23 cellular contexts compared by ENCODE assay signal in the genomic region with DNA sequence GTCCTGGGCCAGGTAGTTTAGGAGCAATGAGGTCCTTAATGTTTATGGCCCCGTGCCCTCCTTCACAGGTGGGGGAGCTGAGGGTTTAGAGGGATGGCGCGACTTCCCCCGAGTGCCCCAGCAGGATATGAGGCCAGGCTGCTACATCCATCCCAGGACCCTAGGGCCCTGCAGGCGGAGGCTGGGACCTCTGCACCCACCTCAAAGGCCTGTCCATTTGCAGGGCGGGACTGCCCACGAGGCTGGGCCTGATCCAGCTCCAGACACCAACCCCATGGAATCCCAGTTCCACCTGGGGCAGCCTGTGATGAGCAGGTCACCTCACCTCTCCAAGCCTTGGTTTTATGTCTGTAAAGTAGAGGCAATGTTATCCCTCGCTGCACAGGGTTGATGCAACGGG.
DNase-seq lines count a peak whose midpoint lies in the region; ATAC-seq, FAIRE-seq and TF ChIP-seq lines count a peak whose summit lies in the region.
"Had no signal": no experiment of that assay in that cellular context is flagged by ENCODE, and none has a peak within 500 bp of the region (broad histone marks: within the 10 kb centered on the region; RNA-seq: fewer than 3 reads in every experiment).

No MANE protein-coding gene starts in this region.

- peaks cover 1 to 22% of the 10 kb centered on the region in 2 donors for H3K4me1 ChIP-seq in ascending aorta
- H3K4me1 ChIP-seq in lower lobe of right lung = peaks cover 8% of the 10 kb centered on the region
- H3K4me1 ChIP-seq in sigmoid colon = peaks cover 0 to 26% (median 20%) of the 10 kb centered on the region in 4 donors
- H3K4me1 ChIP-seq in vagina = peaks cover 31% of the 10 kb centered on the region

- H3K36me3 ChIP-seq in ascending aorta (no peaks in the 10 kb centered on the region), lower lobe of right lung (no peaks in the 10 kb centered on the region), sigmoid colon (no peaks in the 10 kb centered on the region), vagina (no peaks in the 10 kb centered on the region)
- H3K36me3 ChIP-seq: BLaER1 treated with 17β-estradiol and CSF1 and Interleukin-3, amounts not matched to agents 10 nM and 100 nM had no signal

- H3K4me3 ChIP-seq in ascending aorta (no peak overlapping the region), lower lobe of right lung (no peak overlapping the region), sigmoid colon (no peak overlapping the region), vagina (no peak overlapping the region)
- H3K4me3 ChIP-seq: BLaER1 treated with 17β-estradiol and CSF1 and Interleukin-3, amounts not matched to agents 10 nM and 100 nM; PC-9 had no signal

- H3K9me3 ChIP-seq in ascending aorta (no peaks in the 10 kb centered on the region), lower lobe of right lung (no peaks in the 10 kb centered on the region), sigmoid colon (no peaks in the 10 kb centered on the region), vagina (no peaks in the 10 kb centered on the region)

- peak overlapping the region; percentile 70 to 88 for H3K27ac ChIP-seq in ascending aorta
- H3K27ac ChIP-seq in lower lobe of right lung = peak overlapping the region; percentile 34
- H3K27ac ChIP-seq in sigmoid colon = peak overlapping the region; percentile 71 to 85 (median 77)
- peak overlapping the region; percentile 77 for H3K27ac ChIP-seq in vagina
- H3K27ac ChIP-seq: BLaER1 treated with 17β-estradiol and CSF1 and Interleukin-3, amounts not matched to agents 10 nM and 100 nM; KMS-11; PC-9; RWPE1 had no signal

- intact Hi-C loops in ascending aorta (cut with DNase I) = no loop called here
- intact Hi-C loops in lower lobe of right lung (cut with DNase I) = no loop called here
- intact Hi-C loops in sigmoid colon (cut with DNase I) = no loop called here
- intact Hi-C loops in vagina (cut with DNase I) = no loop called here

- no peak for TF ChIP-seq POLR2A in sigmoid colon (IDR thresholded peaks at IDR 0.05)
- TF ChIP-seq POLR2A in vagina (IDR thresholded peaks at IDR 0.05) = no peak

- no peak for FAIRE-seq in urothelium cell line (lab: Jason Lieb, UNC)
- FAIRE-seq: GM12891, HTR-8/SVneo had no signal

- DNase-seq in ascending aorta (ENCODE audit: low spot score in 2 of 2) = no peak
- DNase-seq in lower lobe of right lung = no peak
- DNase-seq in sigmoid colon = no peak
- DNase-seq in vagina (ENCODE audit: extremely low spot score in 2 of 2) = no peak
- no peak for DNase-seq in COLO829 (ENCODE audit: low spot score)
- DNase-seq in urothelium cell line (ENCODE audit: low spot score) = no peak
- DNase-seq: Calu3; CD8-positive, alpha-beta T cell; DMS153; GOT3; NCI-H1105; NCI-H146; NCI-H2029; NCI-H2227 treated with DMSO at 0.1 percent for 48 hours; NCI-H510A had no signal

- 68 to 87% methylated on average over 9 of the region's 9 CpGs for WGBS in sigmoid colon, 2 donors

- H3K27me3 ChIP-seq in ascending aorta (no peaks in the 10 kb centered on the region), lower lobe of right lung (ENCODE audit: low read depth) (no peaks in the 10 kb centered on the region), sigmoid colon (no peaks in the 10 kb centered on the region), vagina (no peaks in the 10 kb centered on the region)

- no peak for TF ChIP-seq CTCF in ascending aorta (IDR thresholded peaks at IDR 0.05)
- no peak for TF ChIP-seq CTCF in lower lobe of right lung (IDR thresholded peaks at IDR 0.05)
- no peak for TF ChIP-seq CTCF in sigmoid colon (IDR thresholded peaks at IDR 0.05)
- TF ChIP-seq CTCF in vagina (IDR thresholded peaks at IDR 0.05) = no peak

- ATAC-seq in lower lobe of right lung (peak in 1 of 2 donors; percentile 5), HG03521 (IDR thresholded peaks at IDR 0.05; ENCODE audit: unreplicated experiment) (no peak)
- ATAC-seq: CD8-positive, alpha-beta T cell; HCT116 had no signal

- no peak for TF ChIP-seq EP300 in sigmoid colon (IDR thresholded peaks at IDR 0.05)
